Comparison of ENCODE assay signal across 8 cellular contexts in the genomic region with DNA sequence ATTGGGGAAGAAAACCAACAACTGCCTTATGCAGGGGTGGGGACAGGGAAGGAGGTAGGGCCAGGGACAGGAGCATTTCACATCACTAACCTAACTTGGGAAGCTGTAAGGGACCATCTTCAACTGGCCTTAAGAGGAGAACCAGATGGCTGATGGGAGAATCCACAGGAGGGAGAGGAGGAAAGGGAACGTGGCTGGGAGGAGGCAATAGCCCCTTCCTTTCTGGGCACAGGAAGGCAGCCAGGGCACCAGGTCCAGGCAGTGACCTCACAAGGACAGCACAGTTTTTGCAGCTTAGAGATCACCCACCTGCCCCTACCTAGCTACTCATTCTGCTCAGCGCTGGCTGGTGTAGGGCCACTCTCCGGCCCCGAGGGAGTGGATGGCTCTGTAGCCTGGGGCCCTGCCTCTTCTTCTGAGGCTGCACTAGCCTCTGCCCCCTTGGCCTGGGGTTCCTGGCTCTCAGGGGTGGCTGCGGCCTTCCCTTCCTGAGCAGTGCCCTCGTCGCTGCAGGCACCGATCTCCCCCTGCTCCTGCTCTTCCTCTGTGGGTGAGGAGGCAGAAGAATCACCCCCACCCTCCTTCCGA. TPM values are rescaled to one million over a fixed set of nuclear protein-coding genes. Genes with fewer than 3 reads are reported as not detected.
A peak's percentile ranks its signal among the peaks of the same experiment; 100 is the strongest.
DNase-seq lines count a peak whose midpoint lies in the region; ATAC-seq and TF ChIP-seq lines count a peak whose summit lies in the region.

No MANE protein-coding gene starts in this region.

- ATAC-seq in activated B cell treated with CpG ODN at 0.5 μM for 24 hours (ENCODE audit: low read depth) (no peak), thoracic aorta (ENCODE audit: insufficient number of reproducible peaks, low FRiP score, low read depth) (no peak), GM21381 (IDR thresholded peaks at IDR 0.05; ENCODE audit: unreplicated experiment) (no peak)

- peaks cover 54% of the 10 kb centered on the region for H3K36me3 Mint-ChIP-seq in activated T-cell treated with anti-CD3 and anti-CD28 coated beads, Interleukin-2, amount 50 U/mL, for 24 hours (ENCODE audit: low read depth)
- peaks cover 48% of the 10 kb centered on the region for H3K36me3 Mint-ChIP-seq in activated B cell treated with CpG ODN at 0.5 μM for 24 hours (ENCODE audit: low read depth)

- peak overlapping the region; percentile 89 for H3K27ac Mint-ChIP-seq in activated T-cell treated with anti-CD3 and anti-CD28 coated beads, Interleukin-2, amount 50 U/mL, for 24 hours
- H3K27ac Mint-ChIP-seq in activated B cell treated with CpG ODN at 0.5 μM for 24 hours, result peak overlapping the region; percentile 87

- peaks cover 49% of the 10 kb centered on the region for H3K4me1 Mint-ChIP-seq in activated T-cell treated with anti-CD3 and anti-CD28 coated beads, Interleukin-2, amount 50 U/mL, for 24 hours (ENCODE audit: low read depth)
- peaks cover 51% of the 10 kb centered on the region for H3K4me1 Mint-ChIP-seq in activated B cell treated with CpG ODN at 0.5 μM for 24 hours

- POLR2A ChIA-PET in activated B cell treated with CpG ODN at 0.5 μM for 24 hours (lab: Charles Lee), result interaction anchor here (0.7 to 5.7 kb wide), 8 partner anchors 13 to 186 kb away, joined by 3 to 95 read pairs (median 4); a partner anchor contains a TSS

- TF ChIP-seq CTCF in activated B cell treated with CpG ODN at 0.5 μM for 24 hours (IDR thresholded peaks at IDR 0.05) (no peak), thoracic aorta (IDR thresholded peaks at IDR 0.05) (no peak)

- no peaks in the 10 kb centered on the region for H3K9me3 ChIP-seq in iPS-18c (ENCODE audit: control insufficient read depth, insufficient read depth, low read length)
- no peaks in the 10 kb centered on the region for H3K9me3 ChIP-seq in thoracic aorta

- H3K4me3 ChIP-seq in iPS-18c (ENCODE audit: insufficient read depth, low read depth, low read length) (peak overlapping the region; percentile 86), thoracic aorta (peak overlapping the region; percentile 73)

- H3K9me3 Mint-ChIP-seq in activated T-cell treated with anti-CD3 and anti-CD28 coated beads, Interleukin-2, amount 50 U/mL, for 24 hours, result no peaks in the 10 kb centered on the region
- H3K9me3 Mint-ChIP-seq in activated B cell treated with CpG ODN at 0.5 μM for 24 hours, result no peaks in the 10 kb centered on the region

- H3K4me3 Mint-ChIP-seq in activated T-cell treated with anti-CD3 and anti-CD28 coated beads, Interleukin-2, amount 50 U/mL, for 24 hours, result peak overlapping the region; percentile 83
- peak overlapping the region; percentile 86 for H3K4me3 Mint-ChIP-seq in activated B cell treated with CpG ODN at 0.5 μM for 24 hours

- CTCF ChIA-PET in activated B cell treated with CpG ODN at 0.5 μM for 24 hours (lab: Charles Lee), result interaction anchor here (2.2 kb wide), 2 partner anchors 18 to 94 kb away, joined by 6 to 10 read pairs; no protein-coding TSS in a partner anchor

- H3K27me3 ChIP-seq in thoracic aorta (replicated peaks; ENCODE audit: insufficient read depth), result no peaks in the 10 kb centered on the region

- H3K27me3 Mint-ChIP-seq in activated T-cell treated with anti-CD3 and anti-CD28 coated beads, Interleukin-2, amount 50 U/mL, for 24 hours, result no peaks in the 10 kb centered on the region
- no peaks in the 10 kb centered on the region for H3K27me3 Mint-ChIP-seq in activated B cell treated with CpG ODN at 0.5 μM for 24 hours

- H3K27ac ChIP-seq in thoracic aorta, result no peak overlapping the region

- peaks cover 5 to 19% of the 10 kb centered on the region in 2 donors for H3K4me1 ChIP-seq in thoracic aorta (ENCODE audit: control insufficient read depth in 1 of 2, low read depth in 2 of 2)

- DNase-seq in activated T-cell treated with anti-CD3 and anti-CD28 coated beads, Interleukin-2, amount 50 U/mL, for 24 hours, result no peak
- DNase-seq in activated T-cell treated with anti-CD3 and anti-CD28 coated beads for 4 hours (no peak), activated B cell treated with CpG ODN at 0.5 μM for 24 hours (peak; percentile 22), thoracic aorta (ENCODE audit: low spot score) (no peak), epidermal melanocyte (ENCODE audit: insufficient read length, low spot score) (no peak)
- no peak for DNase-seq in stimulated activated CD8-positive, alpha-beta memory T cell treated with anti-CD3 and anti-CD28 coated beads, Interleukin-4, amount 100 ng/mL, for 48 hours

- H3K36me3 ChIP-seq in thoracic aorta, result peaks cover 22% of the 10 kb centered on the region

- intact Hi-C loops in activated B cell treated with CpG ODN at 0.5 μM for 24 hours (cut with micrococcal nuclease), result loop anchor here (10.0 kb wide), 1 partner anchor 400 kb away; a partner anchor contains a TSS

RNA-seq across cellular contexts. Expression of a gene that starts 1.7 kb away (rescaled TPM):
- total RNA-seq in activated B cell treated with CpG ODN at 0.5 μM for 24 hours (132 TPM in 2 replicates), thoracic aorta (10 to 100 TPM in 1 of 2 donors, 1 to 10 TPM in 1; 3.7 to 10.9 TPM)

RNA-seq across cellular contexts. Expression of a gene that starts 27.9 kb away (rescaled TPM):
- total RNA-seq in activated B cell treated with CpG ODN at 0.5 μM for 24 hours (7.6 and 11.7 TPM in 2 replicates), thoracic aorta (10 to 100 TPM; 11.8 to 12.0 TPM)

RNA-seq across cellular contexts. Expression of a gene that starts 28.0 kb away (rescaled TPM):
- 3.5 and 6.1 TPM in 2 replicates for total RNA-seq in activated B cell treated with CpG ODN at 0.5 μM for 24 hours
- total RNA-seq in thoracic aorta, result 1 to 10 TPM; 1.1 to 2.3 TPM

RNA-seq across cellular contexts. Expression of a gene that starts 42.5 kb away (rescaled TPM):
- total RNA-seq in activated B cell treated with CpG ODN at 0.5 μM for 24 hours (204 and 212 TPM in 2 replicates), thoracic aorta (10 to 100 TPM; 50.9 to 52.0 TPM)

RNA-seq across cellular contexts. Expression of a gene that starts 59.9 kb away (rescaled TPM):
- 51.8 and 72.2 TPM in 2 replicates for total RNA-seq in activated B cell treated with CpG ODN at 0.5 μM for 24 hours
- total RNA-seq in thoracic aorta, result 10 to 100 TPM; 70.8 to 84.9 TPM

Comparison
In these comparisons a context has a peak if more than half of its experiments do, and no peak if none do; other contexts are left out.
1. RNA of a gene that starts 1.7 kb away (total RNA-seq): 132 TPM in activated B cell treated with CpG ODN at 0.5 μM for 24 hours; 3.7 to 10.9 TPM in thoracic aorta; every median in the first group is over 10 times any median in the second.